In the genomic region with DNA sequence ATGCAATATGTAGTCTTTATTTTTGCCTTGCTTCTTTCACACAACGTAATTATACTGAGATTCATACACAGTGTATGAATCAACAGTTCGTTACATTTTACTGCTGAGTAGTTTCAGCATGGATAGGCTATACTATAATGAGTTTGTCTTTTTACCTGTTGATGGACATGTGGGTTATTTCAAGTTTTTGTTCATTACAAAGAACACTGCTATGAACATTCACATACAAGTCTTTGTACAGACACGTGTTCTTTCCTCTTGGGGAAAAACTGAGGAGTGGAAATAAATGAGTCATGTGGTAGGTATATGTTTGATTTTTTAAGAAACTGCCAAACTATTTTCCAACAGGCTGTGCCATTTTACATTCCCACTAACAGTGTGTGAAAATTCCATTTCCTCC, we compare ENCODE assay signal across 21 cellular contexts. TPM values are rescaled to one million over a fixed set of nuclear protein-coding genes. Genes with fewer than 3 reads are reported as not detected.
"Had no signal": no experiment of that assay in that cellular context is flagged by ENCODE, and none has a peak within 500 bp of the region (broad histone marks: within the 10 kb centered on the region; RNA-seq: fewer than 3 reads in every experiment).

No MANE protein-coding gene starts in this region.

- H3K27ac Mint-ChIP-seq: immature natural killer cell, memory B cell, mesothelial cell of epicardium, natural killer cell had no signal

- ATAC-seq: left cardiac atrium, lower lobe of right lung, natural killer cell, sciatic nerve had no signal

- DNase-seq: colonic mucosa; dermis blood vessel endothelial cell; erythroblast; immature natural killer cell; kidney; left cardiac atrium; left ventricle myocardium inferior; lower lobe of right lung; natural killer cell; posterior cingulate gyrus; small intestine; stimulated activated CD4-positive, alpha-beta T cell treated with anti-CD3 and anti-CD28 coated beads, Interleukin-12 subunit alpha, Interleukin-12 subunit beta, amount 100 ng/mL, for 4 hours; stimulated activated naive CD4-positive, alpha-beta T cell; stomach; substantia nigra; transverse colon had no signal

- H3K9me3 Mint-ChIP-seq: immature natural killer cell, memory B cell, mesothelial cell of epicardium, natural killer cell, neural crest cell had no signal

- H3K36me3 Mint-ChIP-seq: immature natural killer cell, memory B cell, mesothelial cell of epicardium, natural killer cell had no signal

- H3K4me1 Mint-ChIP-seq: immature natural killer cell, memory B cell, mesothelial cell of epicardium, natural killer cell had no signal

- H3K4me3 Mint-ChIP-seq: immature natural killer cell, memory B cell, mesothelial cell of epicardium, natural killer cell, neural crest cell had no signal

- H3K4me3 ChIP-seq: colonic mucosa, left ventricle myocardium inferior, lower lobe of right lung, stomach, thoracic aorta, transverse colon had no signal

- FAIRE-seq: kidney had no signal

RNA-seq across cellular contexts. Expression of a gene that starts 35.1 kb away (rescaled TPM):
- total RNA-seq: natural killer cell had no signal
